ENCODE assay signal across 11 cellular contexts in the genomic region with DNA sequence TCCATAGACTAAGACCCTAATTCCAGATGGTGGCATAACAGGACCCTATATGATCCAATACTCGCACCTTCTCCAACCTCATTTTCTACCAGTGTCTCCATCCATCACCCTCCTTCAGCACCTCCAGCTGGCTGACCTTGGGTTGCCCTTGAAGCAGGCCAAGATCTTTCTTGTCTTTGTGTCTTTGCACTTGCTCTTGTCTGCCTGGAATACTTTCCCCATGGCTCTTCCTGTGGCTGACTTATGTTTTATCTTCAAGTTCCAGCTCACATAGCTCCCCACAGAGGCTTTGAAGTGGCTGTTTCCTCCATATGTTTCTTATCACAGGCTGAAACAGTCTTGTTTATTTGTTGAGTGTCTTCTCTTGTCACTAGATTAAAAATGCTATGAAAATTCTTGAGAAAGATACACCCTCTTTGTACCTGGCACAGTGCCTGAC. TPM values are rescaled to one million over a fixed set of nuclear protein-coding genes. Genes with fewer than 3 reads are reported as not detected.
A peak's percentile ranks its signal among the peaks of the same experiment; 100 is the strongest.
DNase-seq lines count a peak whose midpoint lies in the region; ATAC-seq, FAIRE-seq and TF ChIP-seq lines count a peak whose summit lies in the region.
"Had no signal": no experiment of that assay in that cellular context is flagged by ENCODE, and none has a peak within 500 bp of the region (broad histone marks: within the 10 kb centered on the region; RNA-seq: fewer than 3 reads in every experiment).

No MANE protein-coding gene starts in this region.

- H3K4me3 ChIP-seq in BLaER1 (no peak overlapping the region), cardiac fibroblast (replicated peaks in 1 of 2; ENCODE audit: low read depth in 2 of 2, low read length in 2 of 2) (no peak overlapping the region), lower lobe of right lung (no peak overlapping the region)

- H3K4me1 ChIP-seq in BLaER1 (peaks cover 21% of the 10 kb centered on the region), lower lobe of right lung (peaks cover 23% of the 10 kb centered on the region)

- peak overlapping the region; percentile 30 for H3K4me2 ChIP-seq in BLaER1

- H3K9me3 Mint-ChIP-seq in activated naive CD4-positive, alpha-beta T cell treated with anti-CD3 and anti-CD28 coated beads, Interleukin-2, amount 50 U/mL, for 72 hours: no peaks in the 10 kb centered on the region
- H3K9me3 Mint-ChIP-seq: activated T-helper 17 cell treated with anti-CD3 and anti-CD28 coated beads, Interleukin-2, amount 50 U/mL, for 72 hours had no signal

- H3K27ac ChIP-seq in BLaER1 (no peak overlapping the region), KOPT-K1 (ENCODE audit: low read depth, low read length, poor library complexity, severe bottlenecking) (peak overlapping the region; percentile 67), lower lobe of right lung (peak overlapping the region; percentile 50)

- no peaks in the 10 kb centered on the region for H3K36me3 Mint-ChIP-seq in activated naive CD4-positive, alpha-beta T cell treated with anti-CD3 and anti-CD28 coated beads, Interleukin-2, amount 50 U/mL, for 72 hours

- FAIRE-seq in frontal cortex (lab: Jason Lieb, UNC): no peak

- no peak overlapping the region for H3K27ac Mint-ChIP-seq in activated naive CD4-positive, alpha-beta T cell treated with anti-CD3 and anti-CD28 coated beads, Interleukin-2, amount 50 U/mL, for 72 hours
- H3K27ac Mint-ChIP-seq: activated T-helper 17 cell treated with anti-CD3 and anti-CD28 coated beads, Interleukin-2, amount 50 U/mL, for 72 hours had no signal

- no peaks in the 10 kb centered on the region for H4K20me1 ChIP-seq in BLaER1

- H3K27me3 ChIP-seq in BLaER1 (no peaks in the 10 kb centered on the region), lower lobe of right lung (ENCODE audit: low read depth) (no peaks in the 10 kb centered on the region)

- H3K9me3 ChIP-seq in BLaER1 (no peaks in the 10 kb centered on the region; the same call in 1 of the 2 replicates), KOPT-K1 (ENCODE audit: insufficient read depth, low read length, poor library complexity, severe bottlenecking) (no peaks in the 10 kb centered on the region), lower lobe of right lung (no peaks in the 10 kb centered on the region)

- TF ChIP-seq CTCF in cardiac fibroblast (IDR thresholded peaks at IDR 0.05; ENCODE audit: low read depth, low read length) (no peak), lower lobe of right lung (IDR thresholded peaks at IDR 0.05) (no peak)

- no peak overlapping the region for H3K9ac ChIP-seq in BLaER1

- H3K36me3 ChIP-seq in BLaER1: no peaks in the 10 kb centered on the region
- H3K36me3 ChIP-seq in KOPT-K1 (ENCODE audit: insufficient read depth, low read length): no peaks in the 10 kb centered on the region
- no peaks in the 10 kb centered on the region for H3K36me3 ChIP-seq in lower lobe of right lung

- ATAC-seq in lower lobe of right lung: no peak
- no peak for ATAC-seq in activated naive CD4-positive, alpha-beta T cell treated with anti-CD3 and anti-CD28 coated beads, Interleukin-2, amount 50 U/mL, for 72 hours
- ATAC-seq: activated T-helper 17 cell treated with anti-CD3 and anti-CD28 coated beads, Interleukin-2, amount 50 U/mL, for 72 hours had no signal

- intact Hi-C loops in lower lobe of right lung (cut with DNase I): no loop called here

- peak; percentile 31 to 73 for DNase-seq in cardiac fibroblast (ENCODE audit: low read depth in 2 of 2)
- no peak for DNase-seq in lower lobe of right lung
- DNase-seq in COLO668 (lab: John Stamatoyannopoulos, UW; ENCODE audit: unreplicated experiment): no peak
- DNase-seq in central memory CD4-positive, alpha-beta T cell: no peak
- DNase-seq in frontal cortex (ENCODE audit: low spot score in 2 of 2): no peak
- no peak for DNase-seq in activated naive CD4-positive, alpha-beta T cell treated with anti-CD3 and anti-CD28 coated beads, Interleukin-2, amount 50 U/mL, for 72 hours (ENCODE audit: low spot score in 2 of 2)
- DNase-seq: kidney glomerular epithelial cell, NCI-H1105 treated with DMSO at 0.1 percent for 48 hours had no signal

RNA-seq across cellular contexts. Expression of gene MMD, which starts 29.6 kb away (rescaled TPM):
- total RNA-seq in lower lobe of right lung (23.1 TPM), frontal cortex (293 TPM)
- 10 to 100 TPM; 15.7 to 23.7 TPM for total RNA-seq in activated naive CD4-positive, alpha-beta T cell treated with anti-CD3 and anti-CD28 coated beads, Interleukin-2, amount 50 U/mL, for 72 hours

Comparison
In these comparisons a context has a peak if more than half of its experiments do, and no peak if none do; other contexts are left out.
1. DNase-seq: peak in cardiac fibroblast (2 of 2); none in lower lobe of right lung (single experiment), COLO668 (single experiment), central memory CD4-positive, alpha-beta T cell (single experiment), frontal cortex (0 of 2) and activated naive CD4-positive, alpha-beta T cell treated with anti-CD3 and anti-CD28 coated beads, Interleukin-2, amount 50 U/mL, for 72 hours (0 of 2).
2. RNA of gene MMD, which starts 29.6 kb away (total RNA-seq): 293 TPM in frontal cortex (single experiment); 15.7 to 23.7 TPM in activated naive CD4-positive, alpha-beta T cell treated with anti-CD3 and anti-CD28 coated beads, Interleukin-2, amount 50 U/mL, for 72 hours and 23.1 TPM in lower lobe of right lung (single experiment); every median in the first group is over 10 times any median in the second.